Comparison of ENCODE assay signal across 2 cellular contexts in genomic region chr19:16435999-16436650, GRCh38.
A peak's percentile ranks its signal among the peaks of the same experiment; 100 is the strongest.
TF ChIP-seq lines count a peak whose summit lies in the region.

No MANE protein-coding gene starts in this region.

TF ChIP-seq in liver, 16 proteins besides CTCF, POLR2A, EP300 and RAD21:
- no peak for TF ChIP-seq HNF4A (conservative IDR thresholded peaks at IDR 0.05)
- no peak for TF ChIP-seq FOXA2 (IDR thresholded peaks at IDR 0.05)
- no peak for TF ChIP-seq TAF1 (conservative IDR thresholded peaks at IDR 0.05)
- no peak for TF ChIP-seq YY1 (IDR thresholded peaks at IDR 0.05)
- peak; percentile 21 for TF ChIP-seq NR2F2 (IDR thresholded peaks at IDR 0.05)
- TF ChIP-seq SP1 (IDR thresholded peaks at IDR 0.05), result peak; percentile 10
- TF ChIP-seq, protein P1, sequence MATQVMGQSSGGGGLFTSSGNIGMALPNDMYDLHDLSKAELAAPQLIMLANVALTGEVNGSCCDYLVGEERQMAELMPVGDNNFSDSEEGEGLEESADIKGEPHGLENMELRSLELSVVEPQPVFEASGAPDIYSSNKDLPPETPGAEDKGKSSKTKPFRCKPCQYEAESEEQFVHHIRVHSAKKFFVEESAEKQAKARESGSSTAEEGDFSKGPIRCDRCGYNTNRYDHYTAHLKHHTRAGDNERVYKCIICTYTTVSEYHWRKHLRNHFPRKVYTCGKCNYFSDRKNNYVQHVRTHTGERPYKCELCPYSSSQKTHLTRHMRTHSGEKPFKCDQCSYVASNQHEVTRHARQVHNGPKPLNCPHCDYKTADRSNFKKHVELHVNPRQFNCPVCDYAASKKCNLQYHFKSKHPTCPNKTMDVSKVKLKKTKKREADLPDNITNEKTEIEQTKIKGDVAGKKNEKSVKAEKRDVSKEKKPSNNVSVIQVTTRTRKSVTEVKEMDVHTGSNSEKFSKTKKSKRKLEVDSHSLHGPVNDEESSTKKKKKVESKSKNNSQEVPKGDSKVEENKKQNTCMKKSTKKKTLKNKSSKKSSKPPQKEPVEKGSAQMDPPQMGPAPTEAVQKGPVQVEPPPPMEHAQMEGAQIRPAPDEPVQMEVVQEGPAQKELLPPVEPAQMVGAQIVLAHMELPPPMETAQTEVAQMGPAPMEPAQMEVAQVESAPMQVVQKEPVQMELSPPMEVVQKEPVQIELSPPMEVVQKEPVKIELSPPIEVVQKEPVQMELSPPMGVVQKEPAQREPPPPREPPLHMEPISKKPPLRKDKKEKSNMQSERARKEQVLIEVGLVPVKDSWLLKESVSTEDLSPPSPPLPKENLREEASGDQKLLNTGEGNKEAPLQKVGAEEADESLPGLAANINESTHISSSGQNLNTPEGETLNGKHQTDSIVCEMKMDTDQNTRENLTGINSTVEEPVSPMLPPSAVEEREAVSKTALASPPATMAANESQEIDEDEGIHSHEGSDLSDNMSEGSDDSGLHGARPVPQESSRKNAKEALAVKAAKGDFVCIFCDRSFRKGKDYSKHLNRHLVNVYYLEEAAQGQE (IDR thresholded peaks at IDR 0.05), result no peak
- no peak for TF ChIP-seq RXRA (IDR thresholded peaks at IDR 0.05)
- TF ChIP-seq EGR1 (IDR thresholded peaks at IDR 0.05; ENCODE audit: low read depth in 2 of 2), result no peak

TF ChIP-seq in HepG2, 621 proteins besides CTCF, POLR2A, EP300 and RAD21:
- TF ChIP-seq AGO2 (optimal IDR thresholded peaks at IDR 0.05; ENCODE audit: low read depth, low read length) (no peak), ZBTB26 (CRISPR knock-in tag; IDR thresholded peaks at IDR 0.05; ENCODE audit: borderline replicate concordance) (no peak)
